15 cellular contexts compared by ENCODE assay signal in the genomic region with DNA sequence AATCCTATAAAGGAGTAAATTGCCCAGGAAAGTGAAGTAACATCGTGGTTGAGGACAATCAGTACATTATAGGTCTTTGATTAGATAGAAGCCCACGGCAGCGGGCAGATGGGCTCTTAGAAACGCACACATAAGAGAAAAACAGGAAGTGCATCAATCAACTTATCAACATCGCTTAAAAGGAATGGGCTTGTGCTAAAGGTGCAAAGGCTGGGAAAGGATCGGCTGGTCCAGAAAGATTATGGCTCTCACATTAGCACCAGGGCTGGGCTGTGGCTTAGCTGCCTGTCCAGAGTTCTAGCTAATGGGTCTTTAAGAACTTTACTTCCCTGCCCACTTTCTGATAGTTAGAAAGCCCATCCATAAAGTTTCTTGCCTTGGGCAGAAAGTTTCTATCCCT.
DNase-seq lines count a peak whose midpoint lies in the region; ATAC-seq and FAIRE-seq lines count a peak whose summit lies in the region.
"Had no signal": no experiment of that assay in that cellular context is flagged by ENCODE, and none has a peak within 500 bp of the region (broad histone marks: within the 10 kb centered on the region; RNA-seq: fewer than 3 reads in every experiment).

No MANE protein-coding gene starts in this region.

- peak overlapping the region; percentile 100 for H3K27ac Mint-ChIP-seq in activated CD4-positive, alpha-beta T cell treated with anti-CD3 and anti-CD28 coated beads for 36 hours
- peak overlapping the region; percentile 97 for H3K27ac Mint-ChIP-seq in activated CD8-positive, alpha-beta T cell treated with anti-CD3 and anti-CD28 coated beads, Interleukin-2, amount 10 ng/mL, durations not matched to agents 7 days and 5 days
- H3K27ac Mint-ChIP-seq: H9 had no signal

- H3K4me3 ChIP-seq in small intestine (ENCODE audit: low read depth in 1 of 2, low read length in 2 of 2), result no peak overlapping the region
- H3K4me3 ChIP-seq: ovary, uterus had no signal

- H3K9me3 Mint-ChIP-seq in activated CD4-positive, alpha-beta T cell treated with anti-CD3 and anti-CD28 coated beads for 36 hours (ENCODE audit: low read depth), result peaks cover 17% of the 10 kb centered on the region
- H3K9me3 Mint-ChIP-seq in activated CD8-positive, alpha-beta T cell treated with anti-CD3 and anti-CD28 coated beads, Interleukin-2, amount 10 ng/mL, durations not matched to agents 7 days and 5 days (ENCODE audit: insufficient read depth), result peaks cover 15% of the 10 kb centered on the region

- H3K4me1 Mint-ChIP-seq in activated CD4-positive, alpha-beta T cell treated with anti-CD3 and anti-CD28 coated beads for 36 hours, result peaks cover 32% of the 10 kb centered on the region
- H3K4me1 Mint-ChIP-seq in activated CD8-positive, alpha-beta T cell treated with anti-CD3 and anti-CD28 coated beads, Interleukin-2, amount 10 ng/mL, durations not matched to agents 7 days and 5 days (ENCODE audit: low read depth), result peaks cover 51% of the 10 kb centered on the region

- CTCF ChIA-PET in activated CD4-positive, alpha-beta T cell treated with anti-CD3 and anti-CD28 coated beads for 36 hours (lab: Charles Lee), result interaction anchor here (0.9 to 1.4 kb wide), 4 partner anchors 21 to 347 kb away, joined by 3 to 4 read pairs (median 3); no protein-coding TSS in a partner anchor
- CTCF ChIA-PET in activated CD8-positive, alpha-beta T cell treated with anti-CD3 and anti-CD28 coated beads, Interleukin-2, amount 10 ng/mL, durations not matched to agents 7 days and 5 days (lab: Charles Lee), result interaction anchor here (0.7 to 3.7 kb wide), 10 partner anchors 9 to 348 kb away, joined by 3 to 37 read pairs (median 4); no protein-coding TSS in a partner anchor

- H3K9me3 ChIP-seq in small intestine (ENCODE audit: control insufficient read depth, low read depth), result no peaks in the 10 kb centered on the region
- H3K9me3 ChIP-seq: ovary had no signal

- intact Hi-C loops in activated CD4-positive, alpha-beta T cell treated with anti-CD3 and anti-CD28 coated beads for 36 hours (cut with DNase I, micrococcal nuclease), result loop anchor here in 1 of 2 experiments (2.0 to 5.0 kb wide), 3 partner anchors 56 to 216 kb away; no protein-coding TSS in a partner anchor

- H3K36me3 ChIP-seq in small intestine (ENCODE audit: control insufficient read depth in 2 of 2, insufficient read depth in 2 of 2, low read length in 2 of 2), result no peaks in the 10 kb centered on the region
- H3K36me3 ChIP-seq: ovary, uterus had no signal

- H3K36me3 Mint-ChIP-seq in activated CD4-positive, alpha-beta T cell treated with anti-CD3 and anti-CD28 coated beads for 36 hours (ENCODE audit: low read depth), result peaks cover 11% of the 10 kb centered on the region
- peaks cover 35% of the 10 kb centered on the region for H3K36me3 Mint-ChIP-seq in activated CD8-positive, alpha-beta T cell treated with anti-CD3 and anti-CD28 coated beads, Interleukin-2, amount 10 ng/mL, durations not matched to agents 7 days and 5 days (ENCODE audit: low read depth)

- peak; percentile 21 for DNase-seq in activated CD4-positive, alpha-beta T cell treated with anti-CD3 and anti-CD28 coated beads for 36 hours
- no peak for DNase-seq in activated CD4-positive, alpha-beta T cell treated with anti-CD3 and anti-CD28 coated beads, Interleukin-2, amount 50 U/mL, for 4 hours
- DNase-seq in MV-4-11 (lab: John Stamatoyannopoulos, UW), result peak; percentile 78
- DNase-seq in activated CD8-positive, alpha-beta T cell treated with anti-CD3 and anti-CD28 coated beads, Interleukin-2, amount 10 ng/mL, durations not matched to agents 7 days and 5 days, result peak; percentile 41
- no peak for DNase-seq in small intestine
- DNase-seq in kidney glomerular epithelial cell (lab: John Stamatoyannopoulos, UW), result no peak
- DNase-seq: ACHN, H9, NCI-H1694, NCI-H69, ovary, uterus had no signal

- peak overlapping the region; percentile 75 for H3K4me3 Mint-ChIP-seq in activated CD4-positive, alpha-beta T cell treated with anti-CD3 and anti-CD28 coated beads for 36 hours
- H3K4me3 Mint-ChIP-seq in activated CD8-positive, alpha-beta T cell treated with anti-CD3 and anti-CD28 coated beads, Interleukin-2, amount 10 ng/mL, durations not matched to agents 7 days and 5 days, result peak overlapping the region; percentile 82
- H3K4me3 Mint-ChIP-seq: H9 had no signal

- H3K4me1 ChIP-seq in small intestine (ENCODE audit: control insufficient read depth in 2 of 2, insufficient read depth in 1 of 2, low read depth in 1 of 2, low read length in 1 of 2), result no peaks in the 10 kb centered on the region
- H3K4me1 ChIP-seq: uterus had no signal

- POLR2A ChIA-PET in activated CD4-positive, alpha-beta T cell treated with anti-CD3 and anti-CD28 coated beads for 36 hours (lab: Charles Lee), result interaction anchor here (1.0 to 1.4 kb wide), 4 partner anchors 20 to 292 kb away, joined by 3 to 4 read pairs (median 4); partner anchors contain the start of gene TNRC6C
- POLR2A ChIA-PET in activated CD8-positive, alpha-beta T cell treated with anti-CD3 and anti-CD28 coated beads, Interleukin-2, amount 10 ng/mL, durations not matched to agents 7 days and 5 days (lab: Charles Lee), result interaction anchor here (1.0 to 1.8 kb wide), 7 partner anchors 16 to 307 kb away, joined by 3 to 40 read pairs (median 5); partner anchors contain the start of gene TNRC6C

- peak; percentile 11 for ATAC-seq in activated CD4-positive, alpha-beta T cell treated with anti-CD3 and anti-CD28 coated beads for 36 hours
- peak; percentile 45 for ATAC-seq in activated CD8-positive, alpha-beta T cell treated with anti-CD3 and anti-CD28 coated beads, Interleukin-2, amount 10 ng/mL, durations not matched to agents 7 days and 5 days
- ATAC-seq in GM19455 (IDR thresholded peaks at IDR 0.05; ENCODE audit: unreplicated experiment) (no peak), GM19035 (IDR thresholded peaks at IDR 0.05; ENCODE audit: unreplicated experiment) (no peak)
- ATAC-seq: SK-N-SH treated with all-trans-retinoic acid at 6 μM for 48 hours had no signal

- no peaks in the 10 kb centered on the region for H3K27me3 Mint-ChIP-seq in activated CD4-positive, alpha-beta T cell treated with anti-CD3 and anti-CD28 coated beads for 36 hours
- H3K27me3 Mint-ChIP-seq in activated CD8-positive, alpha-beta T cell treated with anti-CD3 and anti-CD28 coated beads, Interleukin-2, amount 10 ng/mL, durations not matched to agents 7 days and 5 days (ENCODE audit: low read depth), result peaks cover 4% of the 10 kb centered on the region

- H3K27me3 ChIP-seq in small intestine (ENCODE audit: control insufficient read depth in 2 of 2, insufficient read depth in 2 of 2, low read length in 2 of 2), result no peaks in the 10 kb centered on the region
- H3K27me3 ChIP-seq: ovary, uterus had no signal

- H3K27ac ChIP-seq in small intestine (ENCODE audit: low read depth in 1 of 2, low read length in 1 of 2), result peak overlapping the region; percentile 28 to 52
- H3K27ac ChIP-seq: ovary, uterus had no signal

- WGBS in small intestine, 3 donors, result 14 to 34% (median 25%) methylated on average over 6 of the region's 6 CpGs

- FAIRE-seq in small intestine (lab: Jason Lieb, UNC), result no peak

Comparison
In these comparisons a context has a peak if more than half of its experiments do, and no peak if none do; other contexts are left out.
1. DNase-seq: peak in activated CD4-positive, alpha-beta T cell treated with anti-CD3 and anti-CD28 coated beads for 36 hours (single experiment), MV-4-11 (single experiment) and activated CD8-positive, alpha-beta T cell treated with anti-CD3 and anti-CD28 coated beads, Interleukin-2, amount 10 ng/mL, durations not matched to agents 7 days and 5 days (single experiment); none in activated CD4-positive, alpha-beta T cell treated with anti-CD3 and anti-CD28 coated beads, Interleukin-2, amount 50 U/mL, for 4 hours (0 of 2), small intestine (single experiment) and kidney glomerular epithelial cell (single experiment).
2. ATAC-seq: peak in activated CD4-positive, alpha-beta T cell treated with anti-CD3 and anti-CD28 coated beads for 36 hours (single experiment) and activated CD8-positive, alpha-beta T cell treated with anti-CD3 and anti-CD28 coated beads, Interleukin-2, amount 10 ng/mL, durations not matched to agents 7 days and 5 days (single experiment); none in GM19455 (single experiment) and GM19035 (single experiment).